ENCODE assay signal across 8 cellular contexts in the genomic region with DNA sequence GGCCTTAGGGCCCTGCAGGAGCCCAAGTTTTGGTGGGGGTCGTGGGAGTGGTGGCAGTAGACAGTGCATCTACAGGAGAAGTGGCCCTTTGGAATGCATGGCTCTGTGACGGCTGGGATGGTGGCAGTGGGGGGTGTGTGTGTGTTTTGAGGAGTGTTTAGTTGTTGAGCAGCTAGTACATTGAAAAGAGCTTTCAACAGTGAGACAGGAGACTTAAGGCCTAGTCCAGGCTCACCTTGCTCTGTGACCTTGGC. TPM values are rescaled to one million over a fixed set of nuclear protein-coding genes. Genes with fewer than 3 reads are reported as not detected.
A peak's percentile ranks its signal among the peaks of the same experiment; 100 is the strongest.
DNase-seq lines count a peak whose midpoint lies in the region; ATAC-seq and TF ChIP-seq lines count a peak whose summit lies in the region.

No MANE protein-coding gene starts in this region.

- no peaks in the 10 kb centered on the region for H3K9me3 Mint-ChIP-seq in Caco-2 (ENCODE audit: unreplicated experiment)
- H3K9me3 Mint-ChIP-seq in endothelial cell (ENCODE audit: unreplicated experiment): no peaks in the 10 kb centered on the region

- POLR2A ChIA-PET in Caco-2 (lab: Charles Lee): interaction anchor here (0.8 to 1.3 kb wide), 2 partner anchors 28 to 37 kb away, joined by 3 to 5 read pairs; no protein-coding TSS in a partner anchor

- H3F3A ChIP-seq in OCI-LY1 (ENCODE audit: insufficient read depth, low read length): no peaks in the 10 kb centered on the region

- TF ChIP-seq CTCF in Caco-2 (IDR thresholded peaks at IDR 0.05; ENCODE audit: insufficient read depth in 1 of 2, low read depth in 1 of 2, low read length in 1 of 2, severe bottlenecking in 1 of 2, unreplicated experiment in 1 of 2) (no peak), OCI-LY1 (IDR thresholded peaks at IDR 0.05; ENCODE audit: low read length) (no peak), endothelial cell (IDR thresholded peaks at IDR 0.05; ENCODE audit: unreplicated experiment) (no peak), osteoblast (IDR thresholded peaks at IDR 0.05; ENCODE audit: extremely low read depth, low read depth, low read length) (no peak)

- no peaks in the 10 kb centered on the region for H3K79me2 ChIP-seq in OCI-LY1 (ENCODE audit: insufficient read depth, low read length)
- no peaks in the 10 kb centered on the region for H3K79me2 ChIP-seq in osteoblast (ENCODE audit: insufficient read depth, low read length)

- H3K27me3 Mint-ChIP-seq in Caco-2 (ENCODE audit: insufficient read depth, unreplicated experiment): no peaks in the 10 kb centered on the region
- H3K27me3 Mint-ChIP-seq in endothelial cell (ENCODE audit: unreplicated experiment): peaks cover 24% of the 10 kb centered on the region

- peak overlapping the region; percentile 80 for H3K9ac ChIP-seq in OCI-LY1 (ENCODE audit: low read length)

- TSS peak; percentile 25 for BruUV-seq in Caco-2 (replicated peaks; lab: Mats Ljungman, UMichigan)

- H3K4me1 Mint-ChIP-seq in Caco-2 (ENCODE audit: low read depth, unreplicated experiment) (peaks cover 32% of the 10 kb centered on the region), endothelial cell (ENCODE audit: unreplicated experiment) (peaks cover 32% of the 10 kb centered on the region)

- no peaks in the 10 kb centered on the region for H4K20me1 ChIP-seq in OCI-LY1 (ENCODE audit: insufficient read depth, low read length)
- no peaks in the 10 kb centered on the region for H4K20me1 ChIP-seq in osteoblast (ENCODE audit: insufficient read depth, low read length)

- H3K36me3 Mint-ChIP-seq in Caco-2 (ENCODE audit: insufficient read depth, unreplicated experiment) (peaks cover 6% of the 10 kb centered on the region), endothelial cell (ENCODE audit: low read depth, unreplicated experiment) (peaks cover 23% of the 10 kb centered on the region)

- H3K27me3 ChIP-seq in Caco-2 (replicated peaks; ENCODE audit: control insufficient read depth, insufficient read depth, low read length): no peaks in the 10 kb centered on the region
- H3K27me3 ChIP-seq in OCI-LY1 (ENCODE audit: insufficient read depth, low read length): no peaks in the 10 kb centered on the region
- H3K27me3 ChIP-seq in osteoblast (ENCODE audit: insufficient read depth, low read length): no peaks in the 10 kb centered on the region

- H3K27ac ChIP-seq in OCI-LY1 (ENCODE audit: low read depth, low read length, poor library complexity, severe bottlenecking) (peak overlapping the region; percentile 90), osteoblast (ENCODE audit: low read depth, low read length) (no peak overlapping the region)

- H3K4me2 ChIP-seq in OCI-LY1 (ENCODE audit: low read length) (peak overlapping the region; percentile 81), osteoblast (ENCODE audit: insufficient read depth, low read length) (peak overlapping the region; percentile 67)

- intact Hi-C loops in Caco-2 (cut with micrococcal nuclease; ENCODE audit: unreplicated experiment): loop anchor here (1.0 kb wide), 1 partner anchor 50 kb away; no protein-coding TSS in a partner anchor

- H3K4me3 ChIP-seq in Caco-2 (ENCODE audit: low read depth, low read length) (peak overlapping the region; percentile 83; the same call in 1 of the 2 replicates), OCI-LY1 (ENCODE audit: low read depth, low read length, poor library complexity, severe bottlenecking) (peak overlapping the region; percentile 65), osteoblast (ENCODE audit: insufficient read depth, low read length) (peak overlapping the region; percentile 86)

- ATAC-seq in GM21367 (IDR thresholded peaks at IDR 0.05; ENCODE audit: unreplicated experiment): no peak
- ATAC-seq in HG03196 (IDR thresholded peaks at IDR 0.05; ENCODE audit: unreplicated experiment): no peak

- no peaks in the 10 kb centered on the region for H3K9me2 ChIP-seq in OCI-LY1 (ENCODE audit: low read depth, low read length)

- H3K9me3 ChIP-seq in Caco-2 (no peaks in the 10 kb centered on the region), OCI-LY1 (ENCODE audit: low read length) (no peaks in the 10 kb centered on the region), osteoblast (ENCODE audit: low read depth, low read length) (no peaks in the 10 kb centered on the region)

- H2AFZ ChIP-seq in OCI-LY1 (ENCODE audit: low read length): no peak overlapping the region
- H2AFZ ChIP-seq in osteoblast (ENCODE audit: low read length): no peak overlapping the region

- DNase-seq in Caco-2: no peak
- DNase-seq in endothelial cell (ENCODE audit: low spot score): no peak
- no peak for DNase-seq in osteoblast (ENCODE audit: insufficient read length, low spot score, missing footprints)
- DNase-seq in NCI-H1105 (lab: John Stamatoyannopoulos, UW): no peak
- no peak for DNase-seq in stimulated activated CD4-positive, alpha-beta T cell treated with anti-CD3 and anti-CD28 coated beads, Interleukin-12 subunit alpha, Interleukin-12 subunit beta, amount 100 ng/mL, for 4 hours

- no peaks in the 10 kb centered on the region for H3K36me3 ChIP-seq in Caco-2 (ENCODE audit: control insufficient read depth, insufficient read depth, low read length)
- H3K36me3 ChIP-seq in OCI-LY1 (ENCODE audit: insufficient read depth, low read length): peaks cover 6% of the 10 kb centered on the region
- no peaks in the 10 kb centered on the region for H3K36me3 ChIP-seq in osteoblast (ENCODE audit: insufficient read depth, low read length)

- H3K4me1 ChIP-seq in Caco-2 (peaks cover 39% of the 10 kb centered on the region), OCI-LY1 (ENCODE audit: insufficient read depth, low read length, severe bottlenecking) (peaks cover 45% of the 10 kb centered on the region), osteoblast (ENCODE audit: insufficient read depth, low read length) (peaks cover 17% of the 10 kb centered on the region)

- H3K4me3 Mint-ChIP-seq in Caco-2 (ENCODE audit: unreplicated experiment): peak overlapping the region; percentile 88
- peak overlapping the region; percentile 95 for H3K4me3 Mint-ChIP-seq in endothelial cell (ENCODE audit: unreplicated experiment)

- CTCF ChIA-PET in Caco-2 (lab: Charles Lee): interaction anchor here (1.2 to 1.3 kb wide), 2 partner anchors 28 kb away, joined by 4 to 7 read pairs; no protein-coding TSS in a partner anchor

- H3K27ac Mint-ChIP-seq in Caco-2 (ENCODE audit: unreplicated experiment) (peak overlapping the region; percentile 45), endothelial cell (ENCODE audit: unreplicated experiment) (peak overlapping the region; percentile 78)

RNA-seq across cellular contexts. Expression of gene ZNF775, which starts 27.1 kb away (rescaled TPM):
- total RNA-seq in Caco-2 (2022): 4.0 and 4.4 TPM in 2 replicates
- total RNA-seq in endothelial cell (ENCODE audit: unreplicated experiment): 12.1 TPM
- 5.0 and 6.2 TPM in 2 replicates for total RNA-seq in osteoblast

RNA-seq across cellular contexts. Expression of gene REPIN1, which starts 37.6 kb away (rescaled TPM):
- total RNA-seq in Caco-2 (2022) (141 and 148 TPM in 2 replicates), endothelial cell (ENCODE audit: unreplicated experiment) (138 TPM), osteoblast (53.6 and 57.5 TPM in 2 replicates)

RNA-seq across cellular contexts. Expression of gene GIMAP8, which starts 44.2 kb away (rescaled TPM):
- total RNA-seq in Caco-2 (2022) (0.07 TPM in 1 of 2 replicates, not detected in the other), endothelial cell (ENCODE audit: unreplicated experiment) (143 TPM), osteoblast (not detected in 2 replicates)

Comparison
In these comparisons a context has a peak if more than half of its experiments do, and no peak if none do; other contexts are left out.
1. RNA of gene GIMAP8, which starts 44.2 kb away (total RNA-seq): 143 TPM in endothelial cell (single experiment); 0.07 TPM in Caco-2 and not detected in osteoblast; every median in the first group is over 100 times any median in the second.
2. Peak in every context shown above with its lines, with median percentiles within 50 percentile points of each other: H3K4me3 ChIP-seq.